Comparison of ENCODE assay signal across 8 cellular contexts in the genomic region with DNA sequence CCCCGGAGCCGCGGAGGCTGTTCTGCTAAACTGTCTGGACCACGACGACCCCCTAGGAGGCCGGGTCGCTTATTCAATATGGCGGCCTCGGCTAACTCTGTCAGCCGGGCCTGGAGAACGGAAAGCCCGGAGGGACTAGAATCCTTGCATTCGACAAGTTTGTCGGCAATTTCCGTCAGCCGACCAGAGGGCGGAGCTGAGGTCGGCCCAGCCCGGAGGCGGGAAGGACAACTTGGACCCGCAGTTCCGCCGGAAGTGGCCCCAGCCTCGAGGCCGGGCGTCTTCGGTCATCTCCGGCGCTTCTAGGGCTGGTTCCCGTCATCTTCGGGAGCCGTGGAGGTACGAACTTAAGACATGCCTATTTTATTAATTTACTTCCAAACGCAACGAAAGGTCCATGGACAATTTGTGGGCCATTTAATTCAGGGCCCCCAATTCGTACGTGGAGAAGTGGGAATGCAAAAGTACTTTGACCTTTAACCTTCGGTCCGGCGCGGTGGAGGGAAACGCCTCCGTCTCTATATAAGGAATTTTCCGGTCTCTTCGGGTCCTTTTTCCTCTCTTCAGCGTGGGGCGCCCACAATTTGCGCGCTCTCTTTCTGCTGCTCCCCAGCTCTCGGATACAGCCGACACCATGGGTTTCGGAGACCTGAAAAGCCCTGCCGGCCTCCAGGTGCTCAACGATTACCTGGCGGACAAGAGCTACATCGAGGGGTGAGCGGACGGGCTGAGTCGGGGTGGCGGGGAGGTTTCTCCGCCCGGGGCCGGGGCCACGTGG. TPM values are rescaled to one million over a fixed set of nuclear protein-coding genes. Genes with fewer than 3 reads are reported as not detected.
DNase-seq lines count a peak whose midpoint lies in the region; ATAC-seq, FAIRE-seq and TF ChIP-seq lines count a peak whose summit lies in the region.

A gene (plus strand): TSS at position 550 of the 778 bp plus-strand sequence. CDS start 85 bp downstream, at position 635.
A gene (minus strand): TSS at position 99 of the 778 bp plus-strand sequence. CDS start 5,766 bp downstream, outside the sequence.

- H3K27ac Mint-ChIP-seq in naive thymus-derived CD8-positive, alpha-beta T cell: peak within 1 kb of the TSS; percentile 97 to 100 (median 99)

- no peaks in the 10 kb centered on the region for H3K27me3 Mint-ChIP-seq in naive thymus-derived CD8-positive, alpha-beta T cell

- no peaks in the 10 kb centered on the region for H3F3A ChIP-seq in Loucy (ENCODE audit: low read depth)

- H3K27me3 ChIP-seq in Loucy (ENCODE audit: insufficient read depth, low read length, poor library complexity, severe bottlenecking): no peaks in the 10 kb centered on the region

- peaks cover 22 to 72% (median 67%) of the 10 kb centered on the region in 4 donors for H3K4me1 Mint-ChIP-seq in naive thymus-derived CD8-positive, alpha-beta T cell

- H3K4me2 ChIP-seq in Loucy (ENCODE audit: low read depth, low read length, poor library complexity, severe bottlenecking): peak within 1 kb of the TSS; percentile 95

- peaks cover 61% of the 10 kb centered on the region for H4K20me1 ChIP-seq in Loucy (ENCODE audit: insufficient read depth, low read length, poor library complexity, severe bottlenecking)

- H3K9me2 ChIP-seq in Loucy (replicated peaks; ENCODE audit: low read depth, low read length): no peaks in the 10 kb centered on the region

- TF ChIP-seq POLR2A in H54 (IDR thresholded peaks at IDR 0.05; ENCODE audit: low read depth, low read length) (peak; percentile 39), Raji (IDR thresholded peaks at IDR 0.05; ENCODE audit: insufficient read depth, low read depth, low read length) (peak; percentile 71)

- H3K36me3 Mint-ChIP-seq in naive thymus-derived CD8-positive, alpha-beta T cell: peaks cover 4 to 43% (median 18%) of the 10 kb centered on the region in 3 donors

- no peaks in the 10 kb centered on the region for H3K9me3 ChIP-seq in Loucy (ENCODE audit: insufficient read depth, low read depth, low read length)

- peak within 1 kb of the TSS; percentile 81 for H2AFZ ChIP-seq in Loucy (ENCODE audit: low read length)

- H3K9me3 Mint-ChIP-seq in naive thymus-derived CD8-positive, alpha-beta T cell: no peaks in the 10 kb centered on the region

- peak; percentile 85 for ATAC-seq in naive thymus-derived CD8-positive, alpha-beta T cell

- POLR2A ChIA-PET in naive thymus-derived CD8-positive, alpha-beta T cell (lab: Charles Lee): interaction anchor here (1.0 to 1.9 kb wide), 4 partner anchors 37 to 1370 kb away, joined by 3 to 26 read pairs (median 5); a partner anchor contains a TSS

- H3K4me1 ChIP-seq in Loucy (ENCODE audit: insufficient read depth, low read length, poor library complexity, severe bottlenecking): peaks cover 42% of the 10 kb centered on the region

- peak; percentile 76 for FAIRE-seq in H54 (lab: Jason Lieb, UNC)

- TF ChIP-seq CTCF in Loucy (conservative IDR thresholded peaks at IDR 0.05; ENCODE audit: low read length) (no peak), fibroblast of mammary gland (conservative IDR thresholded peaks at IDR 0.05; ENCODE audit: control insufficient read depth, insufficient read depth, low read depth, low read length) (no peak)

- peaks cover 28% of the 10 kb centered on the region; the same call in 1 of the 2 replicates for H3K36me3 ChIP-seq in Loucy (ENCODE audit: insufficient read depth, low read length)

- peak within 1 kb of the TSS; percentile 93 for H3K4me3 ChIP-seq in Loucy (ENCODE audit: low read length, poor library complexity, severe bottlenecking)
- peak within 1 kb of the TSS; percentile 81 for H3K4me3 ChIP-seq in fibroblast of mammary gland (ENCODE audit: control insufficient read depth, low read depth, low read length)

- H3K79me2 ChIP-seq in Loucy (ENCODE audit: insufficient read depth, low read length): peaks cover 92% of the 10 kb centered on the region

- DNase-seq in EL: peak; percentile 98
- DNase-seq in H54 (ENCODE audit: insufficient read length, low spot score): peak; percentile 95
- peak; percentile 97 for DNase-seq in activated T-helper 9 cell treated with anti-CD3 and anti-CD28 coated beads, Interleukin-2, amount 50 U/mL, for 16 hours (ENCODE audit: low read depth)
- peak; percentile 98 for DNase-seq in fibroblast of mammary gland (ENCODE audit: low read depth)
- DNase-seq in naive thymus-derived CD8-positive, alpha-beta T cell: peak; percentile 92 to 98 (median 97)
- peak; percentile 92 to 99 (median 96) for DNase-seq in stimulated activated naive CD4-positive, alpha-beta T cell (lab: John Stamatoyannopoulos, UW)

- peak within 1 kb of the TSS; percentile 96 for H3K9ac ChIP-seq in Loucy (ENCODE audit: low read depth, low read length, poor library complexity, severe bottlenecking)

- peak within 1 kb of the TSS; percentile 97 to 100 (median 99) for H3K4me3 Mint-ChIP-seq in naive thymus-derived CD8-positive, alpha-beta T cell

RNA-seq across cellular contexts. Expression of the first gene that starts in this region (rescaled TPM):
- 1,000 to 10,000 TPM; 1,094 to 1,110 TPM for total RNA-seq in naive thymus-derived CD8-positive, alpha-beta T cell
- 1,000 to 10,000 TPM; 1,324 to 1,693 (median 1,438) TPM for polyA plus RNA-seq in naive thymus-derived CD8-positive, alpha-beta T cell

RNA-seq across cellular contexts. Expression of the second gene that starts in this region (rescaled TPM):
- total RNA-seq in naive thymus-derived CD8-positive, alpha-beta T cell: 10 to 100 TPM; 65.5 to 69.9 TPM
- 10 to 100 TPM; 34.3 to 45.9 (median 45.3) TPM for polyA plus RNA-seq in naive thymus-derived CD8-positive, alpha-beta T cell

Comparison
In these comparisons a context has a peak if more than half of its experiments do, and no peak if none do; other contexts are left out.
1. Peak in every context shown above with its lines: DNase-seq, ATAC-seq and H3K4me3 ChIP-seq.